In genomic region chr2:209602259-209602658, GRCh38 we compare ENCODE assay signal across 21 cellular contexts.
DNase-seq lines count a peak whose midpoint lies in the region; ATAC-seq, FAIRE-seq and TF ChIP-seq lines count a peak whose summit lies in the region.
"Had no signal": no experiment of that assay in that cellular context is flagged by ENCODE, and none has a peak within 500 bp of the region (broad histone marks: within the 10 kb centered on the region; RNA-seq: fewer than 3 reads in every experiment).

No MANE protein-coding gene starts in this region.

- no peaks in the 10 kb centered on the region for H3K27me3 Mint-ChIP-seq in brain
- H3K27me3 Mint-ChIP-seq: CD4-positive, alpha-beta T cell had no signal

- H3K4me3 ChIP-seq in pancreas: no peak overlapping the region
- H3K4me3 ChIP-seq: A549; BLaER1 treated with 17β-estradiol and CSF1 and Interleukin-3, amounts not matched to agents 10 nM and 100 nM had no signal

- H3K4me1 Mint-ChIP-seq in brain: peaks cover 65% of the 10 kb centered on the region
- H3K4me1 Mint-ChIP-seq: B cell had no signal

- WGBS in pancreas, 2 donors: 30 to 42% methylated on average over 1 of the region's 1 CpG

- no peak for FAIRE-seq in pancreas (lab: Jason Lieb, UNC)
- FAIRE-seq: A549, G401.6, GM12891, GM19239 had no signal

- no peaks in the 10 kb centered on the region for H3K27me3 ChIP-seq in pancreas
- H3K27me3 ChIP-seq: BLaER1 treated with 17β-estradiol and CSF1 and Interleukin-3, amounts not matched to agents 10 nM and 100 nM had no signal

- peak overlapping the region in 3 of 5 experiments; percentile 50 to 81 (median 52) for H3K27ac Mint-ChIP-seq in brain
- H3K27ac Mint-ChIP-seq: B cell; CD4-positive, alpha-beta T cell; CD8-positive, alpha-beta T cell had no signal

- peak; percentile 17 for DNase-seq in NCI-H82 (lab: John Stamatoyannopoulos, UW)
- no peak for DNase-seq in NCI-H82 treated with DMSO at 0.1 percent for 48 hours (lab: John Stamatoyannopoulos, UW; ENCODE audit: unreplicated experiment)
- peak in 1 of 6 donors; percentile 17 for DNase-seq in pancreas
- DNase-seq: AML-193; Caco-2; Calu3; CD4-positive, alpha-beta T cell; CD8-positive, alpha-beta T cell; DMS79 treated with DMSO at 0.1 percent for 48 hours; GF-D8 had no signal

- intact Hi-C loops in pancreas (cut with DNase I): no loop called here

- H3K36me3 Mint-ChIP-seq in brain: peaks cover 72% of the 10 kb centered on the region
- H3K36me3 Mint-ChIP-seq: CD8-positive, alpha-beta T cell had no signal

- peak overlapping the region in 1 of 5 experiments; percentile 19 for H3K4me3 Mint-ChIP-seq in brain
- H3K4me3 Mint-ChIP-seq: B cell; CD4-positive, alpha-beta T cell; CD8-positive, alpha-beta T cell had no signal

- peaks cover 3 to 37% (median 21%) of the 10 kb centered on the region in 5 experiments for H3K9me3 Mint-ChIP-seq in brain

- TF ChIP-seq CTCF in brain (conservative IDR thresholded peaks at IDR 0.05) (no peak), pancreas (IDR thresholded peaks at IDR 0.05) (no peak)

- H3K27ac ChIP-seq in pancreas: no peak overlapping the region
- H3K27ac ChIP-seq: 22Rv1; A549; BLaER1 treated with 17β-estradiol and CSF1 and Interleukin-3, amounts not matched to agents 10 nM and 100 nM; C4-2B had no signal

- ATAC-seq in pancreas (peak; percentile 70 to 92 (median 81)), HG03432 (IDR thresholded peaks at IDR 0.05; ENCODE audit: unreplicated experiment) (no peak), HG03139 (IDR thresholded peaks at IDR 0.05; ENCODE audit: unreplicated experiment) (no peak)
- ATAC-seq: A549; CD8-positive, alpha-beta T cell had no signal

- H3K4me1 ChIP-seq in pancreas: peaks cover 0 to 11% (median 6%) of the 10 kb centered on the region in 3 donors
- H3K4me1 ChIP-seq: A549; BLaER1 treated with 17β-estradiol and CSF1 and Interleukin-3, amounts not matched to agents 10 nM and 100 nM; Caco-2 had no signal

- no peaks in the 10 kb centered on the region for H3K36me3 ChIP-seq in pancreas
- H3K36me3 ChIP-seq: BLaER1 treated with 17β-estradiol and CSF1 and Interleukin-3, amounts not matched to agents 10 nM and 100 nM had no signal

- H3K9me3 ChIP-seq in pancreas: no peaks in the 10 kb centered on the region
- H3K9me3 ChIP-seq: A549, Caco-2 had no signal

Comparison
In these comparisons a context has a peak if more than half of its experiments do, and no peak if none do; other contexts are left out.
1. ATAC-seq: peak in pancreas (4 of 4); none in HG03432 (single experiment) and HG03139 (single experiment).